ENCODE assay signal across 1 cellular context in genomic region chr5:32713396-32714381, GRCh38.
TF ChIP-seq lines count a peak whose summit lies in the region.

No MANE protein-coding gene starts in this region.

TF ChIP-seq in WTC11, 78 proteins besides CTCF, POLR2A, EP300 and RAD21 (continued from another document):
- no peak for TF ChIP-seq ARID4B (CRISPR knock-in tag; IDR thresholded peaks at IDR 0.05; ENCODE audit: borderline replicate concordance)
- no peak for TF ChIP-seq SMAD4 (CRISPR knock-in tag; IDR thresholded peaks at IDR 0.05)
- TF ChIP-seq ZNF396 (CRISPR knock-in tag; IDR thresholded peaks at IDR 0.05; ENCODE audit: borderline replicate concordance), result no peak
- no peak for TF ChIP-seq ZNF425 (CRISPR knock-in tag; conservative IDR thresholded peaks at IDR 0.05)
- TF ChIP-seq HMGA2 (CRISPR knock-in tag; IDR thresholded peaks at IDR 0.05), result no peak
- TF ChIP-seq ETV6 (CRISPR knock-in tag; IDR thresholded peaks at IDR 0.05), result peak; percentile 64
- TF ChIP-seq FOXP4 (CRISPR knock-in tag; IDR thresholded peaks at IDR 0.05), result peak; percentile 89
- TF ChIP-seq ZBTB43 (CRISPR knock-in tag; IDR thresholded peaks at IDR 0.05), result no peak
- TF ChIP-seq CREB1 (CRISPR knock-in tag; IDR thresholded peaks at IDR 0.05), result no peak
- TF ChIP-seq FOXK1 (CRISPR knock-in tag; IDR thresholded peaks at IDR 0.05), result 0 out of 2 replicates have a peak, but pooled peaks have one; percentile 58
- TF ChIP-seq ELF4 (CRISPR knock-in tag; IDR thresholded peaks at IDR 0.05; ENCODE audit: low read depth), result no peak
- TF ChIP-seq ATF1 (CRISPR knock-in tag; IDR thresholded peaks at IDR 0.05), result no peak
- peak; percentile 63 for TF ChIP-seq ZNF263 (CRISPR knock-in tag; IDR thresholded peaks at IDR 0.05; ENCODE audit: low read depth)
- TF ChIP-seq IRF1 (CRISPR knock-in tag; IDR thresholded peaks at IDR 0.05), result 0 out of 2 replicates have a peak, but pooled peaks have one; percentile 43
- TF ChIP-seq AR (CRISPR knock-in tag; IDR thresholded peaks at IDR 0.05), result no peak
- 0 out of 2 replicates have a peak, but pooled peaks have one; percentile 55 for TF ChIP-seq NR3C1 (CRISPR knock-in tag; conservative IDR thresholded peaks at IDR 0.05; ENCODE audit: low read depth)
- peak; percentile 65 for TF ChIP-seq USF1 (CRISPR knock-in tag; IDR thresholded peaks at IDR 0.05)
- TF ChIP-seq ZSCAN18 (CRISPR knock-in tag; IDR thresholded peaks at IDR 0.05), result no peak
- TF ChIP-seq GABPB1 (CRISPR knock-in tag; IDR thresholded peaks at IDR 0.05), result no peak
- TF ChIP-seq USF2 (CRISPR knock-in tag; IDR thresholded peaks at IDR 0.05), result peak; percentile 59
- TF ChIP-seq ERG (CRISPR knock-in tag; IDR thresholded peaks at IDR 0.05), result no peak
- TF ChIP-seq E2F1 (CRISPR knock-in tag; IDR thresholded peaks at IDR 0.05), result no peak
